ENCODE assay signal across 8 cellular contexts in the genomic region with DNA sequence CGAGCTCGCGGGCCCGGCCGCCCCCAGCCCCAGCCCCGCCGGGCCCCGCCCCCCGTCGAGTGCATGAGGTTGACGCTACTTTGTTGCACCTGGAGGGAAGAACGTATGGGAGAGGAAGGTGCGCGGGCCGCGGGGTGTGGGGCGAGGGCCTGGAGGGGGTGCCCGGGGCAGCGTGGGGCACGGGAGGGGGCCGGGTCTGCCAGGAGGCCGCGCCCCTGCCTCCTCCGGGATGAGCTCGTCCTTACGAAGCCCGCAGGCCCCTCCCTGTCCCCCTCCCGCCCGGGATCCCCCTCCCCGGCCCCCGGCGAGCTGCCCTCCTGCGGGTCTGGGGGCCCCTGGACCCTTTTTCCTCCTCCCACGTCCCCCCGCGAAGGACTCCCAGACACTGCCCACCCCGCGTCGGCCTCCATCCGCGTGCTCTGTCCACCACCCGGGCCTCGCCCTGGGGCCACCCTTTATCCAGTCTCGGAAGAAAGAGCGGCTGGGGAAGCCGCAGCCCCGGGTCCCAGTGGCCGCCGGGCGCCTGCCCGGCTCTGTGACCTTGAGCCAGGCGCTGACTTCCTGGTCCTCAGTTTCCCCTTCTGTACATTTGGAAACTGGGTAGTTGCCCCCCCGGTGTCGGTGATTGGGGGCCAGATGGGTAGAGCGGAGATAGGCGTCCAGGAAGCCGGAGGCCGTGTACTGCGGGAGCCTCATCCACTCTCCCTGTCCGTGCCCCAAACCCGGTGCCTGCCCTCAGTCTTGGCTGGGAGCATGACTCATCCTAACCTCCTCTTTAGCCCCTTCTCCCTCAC. TPM values are rescaled to one million over a fixed set of nuclear protein-coding genes. Genes with fewer than 3 reads are reported as not detected.
DNase-seq lines count a peak whose midpoint lies in the region; ATAC-seq and TF ChIP-seq lines count a peak whose summit lies in the region.

No MANE protein-coding gene starts in this region.

- peak; percentile 58 for ATAC-seq in activated CD4-positive, alpha-beta T cell treated with anti-CD3 and anti-CD28 coated beads for 36 hours
- peak; percentile 28 for ATAC-seq in HG02884 (IDR thresholded peaks at IDR 0.05; ENCODE audit: unreplicated experiment)
- ATAC-seq in HG03457 (IDR thresholded peaks at IDR 0.05; ENCODE audit: unreplicated experiment) = no peak

- peak overlapping the region; percentile 5 for H3K23ac ChIP-seq in trophoblast cell (ENCODE audit: low read length)

- H3K4me3 ChIP-seq in trophoblast cell (ENCODE audit: low read depth, low read length) = peak overlapping the region; percentile 76

- H4K91ac ChIP-seq in trophoblast cell (ENCODE audit: low read depth, low read length) = peak overlapping the region; percentile 29

- intact Hi-C loops in activated CD4-positive, alpha-beta T cell treated with anti-CD3 and anti-CD28 coated beads for 36 hours (cut with DNase I, micrococcal nuclease) = loop anchor here (1.0 to 5.0 kb wide), 6 partner anchors 10 to 505 kb away; a partner anchor contains a TSS
- intact Hi-C loops in activated T-helper 1 cell treated with anti-CD3 and anti-CD28 coated beads, Interleukin-12 subunit alpha, Interleukin-12 subunit beta, Interleukin-2, Interleukin-4 antibody, amounts not matched to agents 30 ng/mL and 10 ng/mL and 1 ng/mL, durations not matched to agents 14 hours and 24 hours and 36 hours (cut with micrococcal nuclease) = loop anchor here (1.0 to 10.0 kb wide), 6 partner anchors 10 to 571 kb away; a partner anchor contains a TSS

- no peaks in the 10 kb centered on the region for H3K27me3 ChIP-seq in trophoblast cell (ENCODE audit: insufficient read depth, low read length)

- peaks cover 11 to 12% of the 10 kb centered on the region in 2 experiments for H3K4me1 ChIP-seq in trophoblast cell (ENCODE audit: control insufficient read depth in 1 of 2, insufficient read depth in 2 of 2, low read length in 2 of 2)

- no peaks in the 10 kb centered on the region for H3K27me3 Mint-ChIP-seq in activated CD4-positive, alpha-beta T cell treated with anti-CD3 and anti-CD28 coated beads for 36 hours
- H3K27me3 Mint-ChIP-seq in activated T-helper 1 cell treated with anti-CD3 and anti-CD28 coated beads, Interleukin-12 subunit alpha, Interleukin-12 subunit beta, Interleukin-2, Interleukin-4 antibody, amounts not matched to agents 30 ng/mL and 10 ng/mL and 1 ng/mL, durations not matched to agents 14 hours and 24 hours and 36 hours (ENCODE audit: insufficient read depth) = peaks cover 2% of the 10 kb centered on the region
- peaks cover under 1% of the 10 kb centered on the region for H3K27me3 Mint-ChIP-seq in glutamatergic neuron (ENCODE audit: unreplicated experiment)

- H3K18ac ChIP-seq in trophoblast cell (ENCODE audit: low read length) = peak overlapping the region; percentile 73

- peaks cover 4% of the 10 kb centered on the region for H3K36me3 Mint-ChIP-seq in activated CD4-positive, alpha-beta T cell treated with anti-CD3 and anti-CD28 coated beads for 36 hours (ENCODE audit: low read depth)
- H3K36me3 Mint-ChIP-seq in activated T-helper 1 cell treated with anti-CD3 and anti-CD28 coated beads, Interleukin-12 subunit alpha, Interleukin-12 subunit beta, Interleukin-2, Interleukin-4 antibody, amounts not matched to agents 30 ng/mL and 10 ng/mL and 1 ng/mL, durations not matched to agents 14 hours and 24 hours and 36 hours (ENCODE audit: low read depth) = peaks cover 17% of the 10 kb centered on the region
- no peaks in the 10 kb centered on the region for H3K36me3 Mint-ChIP-seq in glutamatergic neuron (ENCODE audit: unreplicated experiment)

- H3K9me3 Mint-ChIP-seq in activated CD4-positive, alpha-beta T cell treated with anti-CD3 and anti-CD28 coated beads for 36 hours (ENCODE audit: low read depth) = no peaks in the 10 kb centered on the region
- no peaks in the 10 kb centered on the region for H3K9me3 Mint-ChIP-seq in activated T-helper 1 cell treated with anti-CD3 and anti-CD28 coated beads, Interleukin-12 subunit alpha, Interleukin-12 subunit beta, Interleukin-2, Interleukin-4 antibody, amounts not matched to agents 30 ng/mL and 10 ng/mL and 1 ng/mL, durations not matched to agents 14 hours and 24 hours and 36 hours
- H3K9me3 Mint-ChIP-seq in glutamatergic neuron (ENCODE audit: unreplicated experiment) = peaks cover 6% of the 10 kb centered on the region

- H3K36me3 ChIP-seq in trophoblast cell (ENCODE audit: control insufficient read depth in 1 of 2, insufficient read depth in 2 of 2, low read length in 2 of 2) = peaks cover 12 to 14% of the 10 kb centered on the region in 2 experiments

- peak overlapping the region; percentile 95 for H3K4me2 ChIP-seq in trophoblast cell (ENCODE audit: low read length)

- H4K8ac ChIP-seq in trophoblast cell (ENCODE audit: low read depth, low read length) = peak overlapping the region; percentile 19

- no peak overlapping the region for H3K27ac ChIP-seq in trophoblast cell (ENCODE audit: low read depth, low read length)

- peaks cover 2% of the 10 kb centered on the region for H3K79me2 ChIP-seq in trophoblast cell (ENCODE audit: control insufficient read depth, insufficient read depth, low read length, poor library complexity)

- H2BK120ac ChIP-seq in trophoblast cell (ENCODE audit: insufficient read depth, low read length, poor library complexity) = peak overlapping the region; percentile 5

- no peak overlapping the region for H2AK5ac ChIP-seq in trophoblast cell (ENCODE audit: low read length)

- peak overlapping the region; percentile 77 for H3K27ac Mint-ChIP-seq in activated CD4-positive, alpha-beta T cell treated with anti-CD3 and anti-CD28 coated beads for 36 hours
- H3K27ac Mint-ChIP-seq in activated T-helper 1 cell treated with anti-CD3 and anti-CD28 coated beads, Interleukin-12 subunit alpha, Interleukin-12 subunit beta, Interleukin-2, Interleukin-4 antibody, amounts not matched to agents 30 ng/mL and 10 ng/mL and 1 ng/mL, durations not matched to agents 14 hours and 24 hours and 36 hours = peak overlapping the region; percentile 89
- peak overlapping the region; percentile 66 for H3K27ac Mint-ChIP-seq in glutamatergic neuron (ENCODE audit: unreplicated experiment)

- H3K4ac ChIP-seq in trophoblast cell (ENCODE audit: low read depth, low read length) = peak overlapping the region; percentile 30

- H3K9ac ChIP-seq in trophoblast cell (ENCODE audit: low read length) = peak overlapping the region; percentile 67

- H3K14ac ChIP-seq in trophoblast cell (ENCODE audit: low read length) = peak overlapping the region; percentile 23

- WGBS in trophoblast cell (ENCODE audit: extremely low coverage, insufficient coverage, insufficient read length) = no CpG with 5 or more reads among the region's 61 CpGs

- DNase-seq in activated CD4-positive, alpha-beta T cell treated with anti-CD3 and anti-CD28 coated beads for 36 hours = peak; percentile 63
- no peak for DNase-seq in activated CD4-positive, alpha-beta T cell treated with anti-CD3 and anti-CD28 coated beads, Interleukin-2, amount 50 U/mL, for 1 hour
- peak; percentile 44 for DNase-seq in NCI-H2171 (lab: John Stamatoyannopoulos, UW)
- DNase-seq in activated T-helper 1 cell treated with anti-CD3 and anti-CD28 coated beads, Interleukin-12 subunit alpha, Interleukin-12 subunit beta, Interleukin-2, Interleukin-4 antibody, amounts not matched to agents 30 ng/mL and 10 ng/mL and 1 ng/mL, durations not matched to agents 14 hours and 24 hours and 36 hours (ENCODE audit: low spot score) = no peak
- peak; percentile 64 for DNase-seq in glutamatergic neuron
- DNase-seq in trophoblast cell = peak in 1 of 2 donors; percentile 42

- POLR2A ChIA-PET in activated CD4-positive, alpha-beta T cell treated with anti-CD3 and anti-CD28 coated beads for 36 hours (lab: Charles Lee) = interaction anchor here (1.0 to 1.4 kb wide), 2 partner anchors 91 to 94 kb away, joined by 3 to 5 read pairs; no protein-coding TSS in a partner anchor

- H2AFZ ChIP-seq in trophoblast cell (ENCODE audit: insufficient read depth, low read length, poor library complexity) = peak overlapping the region; percentile 74

- H4K12ac ChIP-seq in trophoblast cell (ENCODE audit: low read depth, low read length) = peak overlapping the region; percentile 9

- H3K9me3 ChIP-seq in trophoblast cell (ENCODE audit: insufficient read depth, low read depth, low read length) = peaks cover 6% of the 10 kb centered on the region

- no peak for TF ChIP-seq CTCF in glutamatergic neuron (IDR thresholded peaks at IDR 0.05; ENCODE audit: partially characterized antibody, unreplicated experiment)

- peak overlapping the region; percentile 11 for H2BK5ac ChIP-seq in trophoblast cell (ENCODE audit: low read depth, low read length, poor library complexity)

- no peak overlapping the region for H2BK12ac ChIP-seq in trophoblast cell (ENCODE audit: low read length)

- peaks cover 8% of the 10 kb centered on the region for H3K79me1 ChIP-seq in trophoblast cell (ENCODE audit: low read length)

- CTCF ChIA-PET in activated CD4-positive, alpha-beta T cell treated with anti-CD3 and anti-CD28 coated beads for 36 hours (lab: Charles Lee) = interaction anchor here (1.2 kb wide), 1 partner anchor 14 kb away, joined by 4 read pairs; no protein-coding TSS in a partner anchor

- H3K4me1 Mint-ChIP-seq in activated CD4-positive, alpha-beta T cell treated with anti-CD3 and anti-CD28 coated beads for 36 hours = peaks cover 5% of the 10 kb centered on the region
- peaks cover 12% of the 10 kb centered on the region for H3K4me1 Mint-ChIP-seq in activated T-helper 1 cell treated with anti-CD3 and anti-CD28 coated beads, Interleukin-12 subunit alpha, Interleukin-12 subunit beta, Interleukin-2, Interleukin-4 antibody, amounts not matched to agents 30 ng/mL and 10 ng/mL and 1 ng/mL, durations not matched to agents 14 hours and 24 hours and 36 hours (ENCODE audit: low read depth)
- peaks cover 2% of the 10 kb centered on the region for H3K4me1 Mint-ChIP-seq in glutamatergic neuron (ENCODE audit: low read depth, unreplicated experiment)

- H3K4me3 Mint-ChIP-seq in activated CD4-positive, alpha-beta T cell treated with anti-CD3 and anti-CD28 coated beads for 36 hours = peak overlapping the region; percentile 79
- peak overlapping the region; percentile 88 for H3K4me3 Mint-ChIP-seq in activated T-helper 1 cell treated with anti-CD3 and anti-CD28 coated beads, Interleukin-12 subunit alpha, Interleukin-12 subunit beta, Interleukin-2, Interleukin-4 antibody, amounts not matched to agents 30 ng/mL and 10 ng/mL and 1 ng/mL, durations not matched to agents 14 hours and 24 hours and 36 hours
- peak overlapping the region; percentile 93 for H3K4me3 Mint-ChIP-seq in glutamatergic neuron (ENCODE audit: unreplicated experiment)

RNA-seq across cellular contexts. Expression of a gene that starts 0.5 kb away (rescaled TPM):
- total RNA-seq in activated CD4-positive, alpha-beta T cell treated with anti-CD3 and anti-CD28 coated beads for 36 hours = 10 to 100 TPM; 12.5 to 14.8 TPM
- 24.3 and 25.2 TPM in 2 replicates for total RNA-seq in activated T-helper 1 cell treated with anti-CD3 and anti-CD28 coated beads, Interleukin-12 subunit alpha, Interleukin-12 subunit beta, Interleukin-2, Interleukin-4 antibody, amounts not matched to agents 30 ng/mL and 10 ng/mL and 1 ng/mL, durations not matched to agents 14 hours and 24 hours and 36 hours
- 178 TPM for total RNA-seq in glutamatergic neuron (ENCODE audit: unreplicated experiment)
- 23.7 and 23.9 TPM in 2 replicates for polyA plus RNA-seq in trophoblast cell (2013)

RNA-seq across cellular contexts. Expression of a gene that starts 56.2 kb away (rescaled TPM):
- total RNA-seq in activated CD4-positive, alpha-beta T cell treated with anti-CD3 and anti-CD28 coated beads for 36 hours = not detected
- total RNA-seq in activated T-helper 1 cell treated with anti-CD3 and anti-CD28 coated beads, Interleukin-12 subunit alpha, Interleukin-12 subunit beta, Interleukin-2, Interleukin-4 antibody, amounts not matched to agents 30 ng/mL and 10 ng/mL and 1 ng/mL, durations not matched to agents 14 hours and 24 hours and 36 hours = not detected in 2 replicates
- 3.7 TPM for total RNA-seq in glutamatergic neuron (ENCODE audit: unreplicated experiment)
- polyA plus RNA-seq in trophoblast cell (2013) = 3.1 and 3.2 TPM in 2 replicates

Comparison
In these comparisons a context has a peak if more than half of its experiments do, and no peak if none do; other contexts are left out.
1. DNase-seq: peak in activated CD4-positive, alpha-beta T cell treated with anti-CD3 and anti-CD28 coated beads for 36 hours (single experiment), NCI-H2171 (single experiment) and glutamatergic neuron (single experiment); none in activated CD4-positive, alpha-beta T cell treated with anti-CD3 and anti-CD28 coated beads, Interleukin-2, amount 50 U/mL, for 1 hour (single experiment) and activated T-helper 1 cell treated with anti-CD3 and anti-CD28 coated beads, Interleukin-12 subunit alpha, Interleukin-12 subunit beta, Interleukin-2, Interleukin-4 antibody, amounts not matched to agents 30 ng/mL and 10 ng/mL and 1 ng/mL, durations not matched to agents 14 hours and 24 hours and 36 hours (single experiment).
2. Peak in every context shown above with its lines, with median percentiles within 50 percentile points of each other: H3K27ac Mint-ChIP-seq and H3K4me3 Mint-ChIP-seq.